7 cellular contexts compared by ENCODE assay signal in genomic region chr16:22813946-22814325, GRCh38. TPM values are rescaled to one million over a fixed set of nuclear protein-coding genes. Genes with fewer than 3 reads are reported as not detected.
A peak's percentile ranks its signal among the peaks of the same experiment; 100 is the strongest.
DNase-seq lines count a peak whose midpoint lies in the region; ATAC-seq and TF ChIP-seq lines count a peak whose summit lies in the region.

Gene HS3ST2 (plus strand): TSS chr16:22814162. CDS start chr16:22814611, 449 bp downstream.

- H3K27ac ChIP-seq in HUES64 (ENCODE audit: low read depth, low read length) (no peak within 1 kb of the TSS), adrenal gland (peak within 1 kb of the TSS in 1 of 5 donors; percentile 34), spleen (no peak within 1 kb of the TSS)

- intact Hi-C loops in adrenal gland (cut with DNase I) (no loop called here), spleen (cut with DNase I; ENCODE audit: low total_unique reads) (no loop called here)

- POLR2A ChIA-PET in T-cell (lab: Charles Lee): no interaction called here

- peaks cover 41 to 51% of the 10 kb centered on the region in 2 donors for H3K27me3 Mint-ChIP-seq in T-cell

- TF ChIP-seq POLR2A in adrenal gland (IDR thresholded peaks at IDR 0.05) (peak in 1 of 2 donors; percentile 57), spleen (IDR thresholded peaks at IDR 0.05) (no peak)

- DNase-seq in adrenal gland (peak in 5 of 7 donors; percentile 17 to 74 (median 31)), spleen (no peak), T-cell (no peak)
- DNase-seq in stimulated activated naive CD8-positive, alpha-beta T cell treated with anti-CD3 and anti-CD28 coated beads, Interleukin-15, Interleukin-2, amounts not matched to agents 100 U/mL and 50 U/mL, for 24 hours: no peak

- H3K36me3 ChIP-seq in HUES64 (ENCODE audit: insufficient read depth, low read length): no peaks in the 10 kb centered on the region
- no peaks in the 10 kb centered on the region for H3K36me3 ChIP-seq in adrenal gland (replicated peaks in 1 of 2)
- no peaks in the 10 kb centered on the region for H3K36me3 ChIP-seq in iPS-15b (ENCODE audit: control insufficient read depth, insufficient read depth, low read length)
- no peaks in the 10 kb centered on the region for H3K36me3 ChIP-seq in spleen

- no peak for ATAC-seq in HG02884 (IDR thresholded peaks at IDR 0.05; ENCODE audit: unreplicated experiment)
- ATAC-seq in stimulated activated naive CD8-positive, alpha-beta T cell treated with anti-CD3 and anti-CD28 coated beads, Interleukin-15, Interleukin-2, amounts not matched to agents 100 U/mL and 50 U/mL, for 24 hours: no peak
- no peak for ATAC-seq in T-cell (replicated peaks in 1 of 4)

- TF ChIP-seq CTCF in adrenal gland (IDR thresholded peaks at IDR 0.05) (peak in 2 of 6 experiments; percentile 24 to 27), spleen (IDR thresholded peaks at IDR 0.05 in 8 of 11, conservative IDR thresholded peaks at IDR 0.05 in 3 of 11) (no peak)

- H3K9ac ChIP-seq in HUES64 (ENCODE audit: low read depth, low read length) (no peak within 1 kb of the TSS), iPS-15b (ENCODE audit: low read depth, low read length) (no peak within 1 kb of the TSS)

- peak within 1 kb of the TSS in 1 of 3 donors; percentile 27 for H3K4me3 Mint-ChIP-seq in T-cell

- under 1% methylated on average over 49 of the region's 49 CpGs for WGBS in HUES64
- 1 to 2% (median 1%) methylated on average over 18 to 49 of the region's 49 CpGs; no CpG with 5 or more reads in 1 of the 4 donors for WGBS in adrenal gland, 4 donors
- 0 to 3% (median 3%) methylated on average over 2 to 49 of the region's 49 CpGs; no CpG with 5 or more reads in 1 of the 5 donors for WGBS in spleen, 5 donors

- H3K36me3 Mint-ChIP-seq in T-cell: no peaks in the 10 kb centered on the region

- peaks cover 52% of the 10 kb centered on the region for H3K27me3 ChIP-seq in HUES64 (ENCODE audit: insufficient read depth, low read length)
- peaks cover 33% of the 10 kb centered on the region for H3K27me3 ChIP-seq in adrenal gland
- peaks cover 34% of the 10 kb centered on the region for H3K27me3 ChIP-seq in iPS-15b (ENCODE audit: control insufficient read depth, insufficient read depth, low read length)
- H3K27me3 ChIP-seq in spleen (replicated peaks in 1 of 7): peaks cover 0 to 84% (median 29%) of the 10 kb centered on the region in 7 donors

- H3K4me1 ChIP-seq in HUES64 (ENCODE audit: insufficient read depth, low read length) (no peaks in the 10 kb centered on the region), adrenal gland (replicated peaks in 1 of 2) (no peaks in the 10 kb centered on the region), iPS-15b (ENCODE audit: control insufficient read depth, insufficient read depth, low read length) (no peaks in the 10 kb centered on the region), spleen (peaks cover 9 to 20% (median 13%) of the 10 kb centered on the region in 6 donors)

- H3K4me3 ChIP-seq in HUES64 (ENCODE audit: low read length): peak within 1 kb of the TSS; percentile 54
- H3K4me3 ChIP-seq in adrenal gland: peak within 1 kb of the TSS in 1 of 4 donors; percentile 44
- peak within 1 kb of the TSS; percentile 75 for H3K4me3 ChIP-seq in iPS-15b (ENCODE audit: low read depth, low read length)
- peak within 1 kb of the TSS in 7 of 8 donors; percentile 10 to 53 (median 18) for H3K4me3 ChIP-seq in spleen

- peaks cover 0 to under 1% (median 0%) of the 10 kb centered on the region in 3 donors for H3K9me3 Mint-ChIP-seq in T-cell

- CTCF ChIA-PET in T-cell (lab: Charles Lee): no interaction called here

- H3K4me1 Mint-ChIP-seq in T-cell: peaks cover 0 to 4% (median 2%) of the 10 kb centered on the region in 3 donors

- H3K9me3 ChIP-seq in HUES64 (ENCODE audit: insufficient read depth, low read depth, low read length) (no peaks in the 10 kb centered on the region), adrenal gland (replicated peaks in 1 of 3) (no peaks in the 10 kb centered on the region), iPS-15b (ENCODE audit: control insufficient read depth, insufficient read depth, low read length) (no peaks in the 10 kb centered on the region), spleen (no peaks in the 10 kb centered on the region)

- H3K27ac Mint-ChIP-seq in T-cell: no peak within 1 kb of the TSS

RNA-seq across cellular contexts. Expression of gene HS3ST2, which starts in this region (rescaled TPM):
- 1.2 TPM for polyA plus RNA-seq in HUES64 (2013, experiment 1 of 2)
- polyA plus RNA-seq in HUES64 (2013, experiment 2 of 2): 0.63 TPM
- total RNA-seq in adrenal gland: 1 to 10 TPM; 1.8 to 6.8 (median 3.0) TPM
- polyA plus RNA-seq in adrenal gland: 10 to 100 TPM in 1 of 3 donors, 1 to 10 TPM in 1, under 1 TPM in 1; 0.84 to 11.5 (median 2.0) TPM
- total RNA-seq in spleen: under 1 TPM in 3 of 7 donors, not detected in 4; 0.19 to 0.27 (median 0.21) TPM
- polyA plus RNA-seq in spleen: 1 to 10 TPM in 1 of 3 donors, under 1 TPM in 1, not detected in 1; 0.09 to 2.7 TPM
- not detected for total RNA-seq in T-cell

Comparison
In these comparisons a context has a peak if more than half of its experiments do, and no peak if none do; other contexts are left out.
1. DNase-seq: peak in adrenal gland (5 of 7); none in spleen (single experiment), stimulated activated naive CD8-positive, alpha-beta T cell treated with anti-CD3 and anti-CD28 coated beads, Interleukin-15, Interleukin-2, amounts not matched to agents 100 U/mL and 50 U/mL, for 24 hours (single experiment) and T-cell (0 of 34).